ENCODE assay signal across 19 cellular contexts in the genomic region with DNA sequence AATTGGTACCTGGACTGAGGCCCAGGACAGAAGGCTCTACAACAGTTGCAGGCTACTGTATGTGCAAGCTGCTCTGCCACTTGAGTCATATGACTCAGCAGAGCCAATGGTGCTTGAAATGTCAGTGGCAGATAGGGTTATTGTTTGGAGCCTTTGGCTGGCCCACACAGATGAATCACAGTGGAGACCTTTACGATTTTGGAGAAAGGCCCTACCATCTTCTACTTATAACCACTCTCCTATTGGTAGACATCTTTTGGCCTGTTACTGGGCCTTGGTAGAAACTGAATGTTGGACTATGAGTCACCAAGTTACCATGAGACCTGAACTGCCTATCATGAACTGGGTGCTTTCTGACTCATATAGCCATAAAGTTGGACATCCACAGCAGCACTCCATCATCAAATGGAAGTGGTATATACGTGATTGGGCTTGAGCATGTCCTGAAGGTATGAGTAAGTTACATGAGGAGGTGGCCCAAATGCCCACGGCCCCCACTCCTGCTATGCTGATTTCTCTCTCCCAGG.
DNase-seq lines count a peak whose midpoint lies in the region; ATAC-seq, FAIRE-seq and TF ChIP-seq lines count a peak whose summit lies in the region.
"Had no signal": no experiment of that assay in that cellular context is flagged by ENCODE, and none has a peak within 500 bp of the region (broad histone marks: within the 10 kb centered on the region; RNA-seq: fewer than 3 reads in every experiment).

No MANE protein-coding gene starts in this region.

- no peak for FAIRE-seq in astrocyte (lab: Jason Lieb, UNC)
- FAIRE-seq: A549, H1 had no signal

- H3K27me3 Mint-ChIP-seq in astrocyte (ENCODE audit: low read depth, unreplicated experiment) (no peaks in the 10 kb centered on the region), HFFc6 (ENCODE audit: insufficient read depth) (no peaks in the 10 kb centered on the region)

- no peaks in the 10 kb centered on the region for H3K36me3 ChIP-seq in astrocyte (ENCODE audit: insufficient read depth, low read length)

- H3K4me1 Mint-ChIP-seq in astrocyte (ENCODE audit: low read depth, unreplicated experiment) (no peaks in the 10 kb centered on the region), HFFc6 (ENCODE audit: low read depth) (no peaks in the 10 kb centered on the region)

- H3K27ac ChIP-seq in astrocyte (ENCODE audit: low read depth, low read length): no peak overlapping the region
- H3K27ac ChIP-seq: A549, C4-2B, SK-N-MC had no signal

- H3K79me2 ChIP-seq in astrocyte (ENCODE audit: insufficient read depth, low read length): no peaks in the 10 kb centered on the region

- H4K20me1 ChIP-seq in astrocyte (ENCODE audit: insufficient read depth, low read length): no peaks in the 10 kb centered on the region

- in situ Hi-C loops in Caki2 (cut with HindIII; ENCODE audit: low pct_unique_long_range_greater_than_20kb, low sequenced_read_pairs): no loop called here

- H3K4me3 Mint-ChIP-seq in astrocyte (ENCODE audit: unreplicated experiment) (no peak overlapping the region), HFFc6 (no peak overlapping the region)

- H3K9me3 Mint-ChIP-seq in astrocyte (ENCODE audit: unreplicated experiment) (no peaks in the 10 kb centered on the region), HFFc6 (peaks cover 42% of the 10 kb centered on the region)

- no peaks in the 10 kb centered on the region for H3K9me3 ChIP-seq in astrocyte (ENCODE audit: insufficient read depth, low read depth, low read length)

- H2AFZ ChIP-seq in astrocyte (ENCODE audit: low read depth, low read length): no peak overlapping the region

- H3K27me3 ChIP-seq in astrocyte (ENCODE audit: insufficient read depth, low read length): no peaks in the 10 kb centered on the region

- H3K36me3 Mint-ChIP-seq in astrocyte (ENCODE audit: low read depth, unreplicated experiment): no peaks in the 10 kb centered on the region
- no peaks in the 10 kb centered on the region for H3K36me3 Mint-ChIP-seq in HFFc6 (ENCODE audit: low read depth)

- ATAC-seq in activated CD4-positive, CD25-positive, alpha-beta regulatory T cell treated with anti-CD3 and anti-CD28 coated beads, Interleukin-2, amount 50 U/mL, for 24 hours: no peak
- ATAC-seq in GM19463 (IDR thresholded peaks at IDR 0.05; ENCODE audit: unreplicated experiment): no peak
- ATAC-seq: A549, Right ventricle myocardium inferior had no signal

- H3K4me2 ChIP-seq in astrocyte (ENCODE audit: low read length): no peak overlapping the region
- H3K4me2 ChIP-seq: A549 had no signal

- H3K4me1 ChIP-seq in astrocyte (ENCODE audit: insufficient read depth, low read length): no peaks in the 10 kb centered on the region
- H3K4me1 ChIP-seq: A549 had no signal

- no peak overlapping the region for H3K9ac ChIP-seq in astrocyte (ENCODE audit: low read length)

- H3K4me3 ChIP-seq in astrocyte (ENCODE audit: insufficient read depth, low read depth, low read length): no peak overlapping the region
- H3K4me3 ChIP-seq: A549, SK-N-MC had no signal

- DNase-seq in Caki2 (ENCODE audit: low read depth) (peak; percentile 50), M059J (ENCODE audit: low read depth) (peak; percentile 0), astrocyte (ENCODE audit: low read depth) (peak; percentile 43), glomerular visceral epithelial cell (ENCODE audit: extremely low spot score) (peak; percentile 1), HFFc6 (no peak), COLO829 (ENCODE audit: low spot score) (no peak)
- DNase-seq: EL, MM.1S, NCI-H1092 treated with DMSO at 0.1 percent for 48 hours, NCI-H1694, NCI-H345, NCI-H774 had no signal

- TF ChIP-seq CTCF in astrocyte (IDR thresholded peaks at IDR 0.05; ENCODE audit: insufficient read depth, low read depth, low read length): no peak
- TF ChIP-seq CTCF in HFFc6 (IDR thresholded peaks at IDR 0.05): no peak

- no peak overlapping the region for H3K27ac Mint-ChIP-seq in astrocyte (ENCODE audit: unreplicated experiment)
- no peak overlapping the region for H3K27ac Mint-ChIP-seq in HFFc6

Comparison
In these comparisons a context has a peak if more than half of its experiments do, and no peak if none do; other contexts are left out.
1. DNase-seq: peak in Caki2 (single experiment), M059J (single experiment), astrocyte (single experiment) and glomerular visceral epithelial cell (single experiment); none in HFFc6 (single experiment) and COLO829 (single experiment).